2 cellular contexts compared by ENCODE assay signal in genomic region chr16:89910717-89911354, GRCh38.
TF ChIP-seq lines count a peak whose summit lies in the region.

No MANE protein-coding gene starts in this region.

TF ChIP-seq in HCT116, 20 proteins besides CTCF, POLR2A, EP300 and RAD21 (continued from another document):
- no peak for TF ChIP-seq MAX (IDR thresholded peaks at IDR 0.05)
- no peak for TF ChIP-seq REST (IDR thresholded peaks at IDR 0.05; ENCODE audit: low read depth)
- TF ChIP-seq JUND (IDR thresholded peaks at IDR 0.05), result no peak
- TF ChIP-seq EZH2 (IDR thresholded peaks at IDR 0.05), result no peak
TF ChIP-seq in HCT116: peak in this region for 0.

TF ChIP-seq in WTC11, 78 proteins besides CTCF, POLR2A, EP300 and RAD21:
- no peak for TF ChIP-seq PRDM15 (CRISPR knock-in tag; IDR thresholded peaks at IDR 0.05)
- TF ChIP-seq MYBL2 (CRISPR knock-in tag; IDR thresholded peaks at IDR 0.05), result no peak
- TF ChIP-seq ESRRA (CRISPR knock-in tag; IDR thresholded peaks at IDR 0.05; ENCODE audit: borderline replicate concordance), result no peak
- no peak for TF ChIP-seq MLX (CRISPR knock-in tag; IDR thresholded peaks at IDR 0.05)
- no peak for TF ChIP-seq RELA (CRISPR knock-in tag; IDR thresholded peaks at IDR 0.05; ENCODE audit: borderline replicate concordance)
- TF ChIP-seq NR1H2 (CRISPR knock-in tag; IDR thresholded peaks at IDR 0.05), result no peak
- TF ChIP-seq ATF6 (CRISPR knock-in tag; IDR thresholded peaks at IDR 0.05), result no peak
- no peak for TF ChIP-seq ELF4 (CRISPR knock-in tag; IDR thresholded peaks at IDR 0.05; ENCODE audit: low read depth)
- TF ChIP-seq IRF2 (CRISPR knock-in tag; IDR thresholded peaks at IDR 0.05; ENCODE audit: borderline replicate concordance, low read depth), result no peak
- no peak for TF ChIP-seq PREB (CRISPR knock-in tag; IDR thresholded peaks at IDR 0.05; ENCODE audit: borderline replicate concordance)
